ENCODE assay signal across 2 cellular contexts in genomic region chr6:111095488-111095887, GRCh38. TPM values are rescaled to one million over a fixed set of nuclear protein-coding genes. Genes with fewer than 3 reads are reported as not detected.
"Had no signal": no experiment of that assay in that cellular context is flagged by ENCODE, and none has a peak within 500 bp of the region (broad histone marks: within the 10 kb centered on the region; RNA-seq: fewer than 3 reads in every experiment).

No MANE protein-coding gene starts in this region.

RNA-seq across cellular contexts. Expression of gene SLC16A10, which starts 8.2 kb away (rescaled TPM):
- total RNA-seq: IMR-90, SJSA1 had no signal
- polyA plus RNA-seq: IMR-90 had no signal
